In the genomic region with DNA sequence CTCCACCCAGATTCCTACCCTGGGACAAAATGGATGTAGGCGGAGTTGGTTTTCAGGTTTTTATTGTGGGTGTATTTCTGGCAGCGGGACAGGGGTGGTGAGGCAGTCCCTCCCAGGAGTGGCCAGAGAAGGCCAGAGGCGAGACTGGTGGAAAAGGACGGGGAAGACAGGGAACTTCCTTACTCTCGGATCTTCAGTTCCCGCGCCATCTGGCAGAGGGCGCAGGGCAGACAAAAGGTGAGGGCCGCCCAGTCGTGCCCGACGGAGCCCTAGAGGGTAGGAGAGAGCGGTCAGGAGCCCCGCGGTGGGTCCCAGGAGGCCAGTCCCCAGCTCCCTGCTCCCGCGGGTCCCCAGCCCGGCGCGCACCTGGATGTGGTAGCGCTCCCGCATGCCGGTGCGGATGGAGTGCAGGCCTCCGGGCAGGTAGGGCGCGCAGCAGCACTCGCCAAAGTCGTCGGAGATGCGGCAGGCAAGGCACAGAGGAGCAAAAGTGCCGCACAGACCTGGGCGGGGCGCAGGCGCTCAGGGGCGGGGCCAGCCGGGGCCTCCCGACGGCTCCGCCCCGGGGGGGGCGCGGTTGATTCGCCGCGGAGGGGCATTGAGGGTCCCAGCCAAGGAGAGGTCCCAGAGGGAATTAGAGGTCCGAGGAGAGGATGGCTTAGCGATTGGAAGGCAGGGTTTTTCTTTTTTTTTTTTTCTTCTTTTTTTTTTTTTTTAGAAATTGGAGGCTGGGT, we compare ENCODE assay signal across 1 cellular context.
A peak's percentile ranks its signal among the peaks of the same experiment; 100 is the strongest.
TF ChIP-seq lines count a peak whose summit lies in the region.

No MANE protein-coding gene starts in this region.

TF ChIP-seq in HepG2, 621 proteins besides CTCF, POLR2A, EP300 and RAD21 (continued from another document and continues in another):
- TF ChIP-seq, protein P1, sequence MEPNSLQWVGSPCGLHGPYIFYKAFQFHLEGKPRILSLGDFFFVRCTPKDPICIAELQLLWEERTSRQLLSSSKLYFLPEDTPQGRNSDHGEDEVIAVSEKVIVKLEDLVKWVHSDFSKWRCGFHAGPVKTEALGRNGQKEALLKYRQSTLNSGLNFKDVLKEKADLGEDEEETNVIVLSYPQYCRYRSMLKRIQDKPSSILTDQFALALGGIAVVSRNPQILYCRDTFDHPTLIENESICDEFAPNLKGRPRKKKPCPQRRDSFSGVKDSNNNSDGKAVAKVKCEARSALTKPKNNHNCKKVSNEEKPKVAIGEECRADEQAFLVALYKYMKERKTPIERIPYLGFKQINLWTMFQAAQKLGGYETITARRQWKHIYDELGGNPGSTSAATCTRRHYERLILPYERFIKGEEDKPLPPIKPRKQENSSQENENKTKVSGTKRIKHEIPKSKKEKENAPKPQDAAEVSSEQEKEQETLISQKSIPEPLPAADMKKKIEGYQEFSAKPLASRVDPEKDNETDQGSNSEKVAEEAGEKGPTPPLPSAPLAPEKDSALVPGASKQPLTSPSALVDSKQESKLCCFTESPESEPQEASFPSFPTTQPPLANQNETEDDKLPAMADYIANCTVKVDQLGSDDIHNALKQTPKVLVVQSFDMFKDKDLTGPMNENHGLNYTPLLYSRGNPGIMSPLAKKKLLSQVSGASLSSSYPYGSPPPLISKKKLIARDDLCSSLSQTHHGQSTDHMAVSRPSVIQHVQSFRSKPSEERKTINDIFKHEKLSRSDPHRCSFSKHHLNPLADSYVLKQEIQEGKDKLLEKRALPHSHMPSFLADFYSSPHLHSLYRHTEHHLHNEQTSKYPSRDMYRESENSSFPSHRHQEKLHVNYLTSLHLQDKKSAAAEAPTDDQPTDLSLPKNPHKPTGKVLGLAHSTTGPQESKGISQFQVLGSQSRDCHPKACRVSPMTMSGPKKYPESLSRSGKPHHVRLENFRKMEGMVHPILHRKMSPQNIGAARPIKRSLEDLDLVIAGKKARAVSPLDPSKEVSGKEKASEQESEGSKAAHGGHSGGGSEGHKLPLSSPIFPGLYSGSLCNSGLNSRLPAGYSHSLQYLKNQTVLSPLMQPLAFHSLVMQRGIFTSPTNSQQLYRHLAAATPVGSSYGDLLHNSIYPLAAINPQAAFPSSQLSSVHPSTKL (CRISPR knock-in tag; IDR thresholded peaks at IDR 0.05) = no peak
- no peak for TF ChIP-seq CENPT (CRISPR knock-in tag; IDR thresholded peaks at IDR 0.05; ENCODE audit: low read depth)
- TF ChIP-seq ZNF543 (CRISPR knock-in tag; IDR thresholded peaks at IDR 0.05) = 0 out of 2 replicates have a peak, but pooled peaks have one; percentile 48
- TF ChIP-seq, protein P2, sequence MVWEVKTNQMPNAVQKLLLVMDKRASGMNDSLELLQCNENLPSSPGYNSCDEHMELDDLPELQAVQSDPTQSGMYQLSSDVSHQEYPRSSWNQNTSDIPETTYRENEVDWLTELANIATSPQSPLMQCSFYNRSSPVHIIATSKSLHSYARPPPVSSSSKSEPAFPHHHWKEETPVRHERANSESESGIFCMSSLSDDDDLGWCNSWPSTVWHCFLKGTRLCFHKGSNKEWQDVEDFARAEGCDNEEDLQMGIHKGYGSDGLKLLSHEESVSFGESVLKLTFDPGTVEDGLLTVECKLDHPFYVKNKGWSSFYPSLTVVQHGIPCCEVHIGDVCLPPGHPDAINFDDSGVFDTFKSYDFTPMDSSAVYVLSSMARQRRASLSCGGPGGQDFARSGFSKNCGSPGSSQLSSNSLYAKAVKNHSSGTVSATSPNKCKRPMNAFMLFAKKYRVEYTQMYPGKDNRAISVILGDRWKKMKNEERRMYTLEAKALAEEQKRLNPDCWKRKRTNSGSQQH (CRISPR knock-in tag; IDR thresholded peaks at IDR 0.05; ENCODE audit: low read depth) = peak; percentile 61; the same call in 1 of the 2 replicates
- no peak for TF ChIP-seq ZNF570 (CRISPR knock-in tag; IDR thresholded peaks at IDR 0.05; ENCODE audit: borderline replicate concordance)
- TF ChIP-seq NFKB2 (CRISPR knock-in tag; IDR thresholded peaks at IDR 0.05; ENCODE audit: borderline replicate concordance) = no peak
- TF ChIP-seq DNMT1 (CRISPR knock-in tag; IDR thresholded peaks at IDR 0.05) = no peak
- TF ChIP-seq, protein P3, sequence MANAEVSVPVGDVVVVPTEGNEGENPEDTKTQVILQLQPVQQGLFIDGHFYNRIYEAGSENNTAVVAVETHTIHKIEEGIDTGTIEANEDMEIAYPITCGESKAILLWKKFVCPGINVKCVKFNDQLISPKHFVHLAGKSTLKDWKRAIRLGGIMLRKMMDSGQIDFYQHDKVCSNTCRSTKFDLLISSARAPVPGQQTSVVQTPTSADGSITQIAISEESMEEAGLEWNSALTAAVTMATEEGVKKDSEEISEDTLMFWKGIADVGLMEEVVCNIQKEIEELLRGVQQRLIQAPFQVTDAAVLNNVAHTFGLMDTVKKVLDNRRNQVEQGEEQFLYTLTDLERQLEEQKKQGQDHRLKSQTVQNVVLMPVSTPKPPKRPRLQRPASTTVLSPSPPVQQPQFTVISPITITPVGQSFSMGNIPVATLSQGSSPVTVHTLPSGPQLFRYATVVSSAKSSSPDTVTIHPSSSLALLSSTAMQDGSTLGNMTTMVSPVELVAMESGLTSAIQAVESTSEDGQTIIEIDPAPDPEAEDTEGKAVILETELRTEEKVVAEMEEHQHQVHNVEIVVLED (CRISPR knock-in tag; IDR thresholded peaks at IDR 0.05; ENCODE audit: borderline replicate concordance) = no peak
- TF ChIP-seq GABPB1 (CRISPR knock-in tag; IDR thresholded peaks at IDR 0.05) = peak; percentile 57; the same call in 1 of the 2 replicates
- no peak for TF ChIP-seq ZNF776 (CRISPR knock-in tag; IDR thresholded peaks at IDR 0.05)
- TF ChIP-seq, protein P4, sequence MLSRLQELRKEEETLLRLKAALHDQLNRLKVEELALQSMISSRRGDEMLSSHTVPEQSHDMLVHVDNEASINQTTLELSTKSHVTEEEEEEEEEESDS (CRISPR knock-in tag; IDR thresholded peaks at IDR 0.05; ENCODE audit: borderline replicate concordance) = no peak
- TF ChIP-seq HMGA1 (CRISPR knock-in tag; conservative IDR thresholded peaks at IDR 0.05) = no peak
- TF ChIP-seq ELF1 (CRISPR knock-in tag; IDR thresholded peaks at IDR 0.05) = no peak
- TF ChIP-seq ZFYVE20 (CRISPR knock-in tag; IDR thresholded peaks at IDR 0.05; ENCODE audit: borderline replicate concordance, low read depth) = no peak
- TF ChIP-seq ZNF772 (CRISPR knock-in tag; IDR thresholded peaks at IDR 0.05) = no peak
- no peak for TF ChIP-seq RBM39 (IDR thresholded peaks at IDR 0.05; ENCODE audit: low read depth, low read length, poor library complexity, severe bottlenecking)
- no peak for TF ChIP-seq PHF5A (CRISPR knock-in tag; IDR thresholded peaks at IDR 0.05; ENCODE audit: low read depth, unreplicated experiment)
- TF ChIP-seq ZNF251 (CRISPR knock-in tag; IDR thresholded peaks at IDR 0.05) = no peak
- no peak for TF ChIP-seq ZNF3 (CRISPR knock-in tag; IDR thresholded peaks at IDR 0.05)
- peak; percentile 60 for TF ChIP-seq ZFX (CRISPR knock-in tag; IDR thresholded peaks at IDR 0.05; ENCODE audit: low read depth)
- TF ChIP-seq, protein P5, sequence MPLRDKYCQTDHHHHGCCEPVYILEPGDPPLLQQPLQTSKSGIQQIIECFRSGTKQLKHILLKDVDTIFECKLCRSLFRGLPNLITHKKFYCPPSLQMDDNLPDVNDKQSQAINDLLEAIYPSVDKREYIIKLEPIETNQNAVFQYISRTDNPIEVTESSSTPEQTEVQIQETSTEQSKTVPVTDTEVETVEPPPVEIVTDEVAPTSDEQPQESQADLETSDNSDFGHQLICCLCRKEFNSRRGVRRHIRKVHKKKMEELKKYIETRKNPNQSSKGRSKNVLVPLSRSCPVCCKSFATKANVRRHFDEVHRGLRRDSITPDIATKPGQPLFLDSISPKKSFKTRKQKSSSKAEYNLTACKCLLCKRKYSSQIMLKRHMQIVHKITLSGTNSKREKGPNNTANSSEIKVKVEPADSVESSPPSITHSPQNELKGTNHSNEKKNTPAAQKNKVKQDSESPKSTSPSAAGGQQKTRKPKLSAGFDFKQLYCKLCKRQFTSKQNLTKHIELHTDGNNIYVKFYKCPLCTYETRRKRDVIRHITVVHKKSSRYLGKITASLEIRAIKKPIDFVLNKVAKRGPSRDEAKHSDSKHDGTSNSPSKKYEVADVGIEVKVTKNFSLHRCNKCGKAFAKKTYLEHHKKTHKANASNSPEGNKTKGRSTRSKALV (CRISPR knock-in tag; IDR thresholded peaks at IDR 0.05) = peak; percentile 92
- TF ChIP-seq HIVEP1 (CRISPR knock-in tag; IDR thresholded peaks at IDR 0.05) = no peak
- TF ChIP-seq SP4 (CRISPR knock-in tag; IDR thresholded peaks at IDR 0.05) = peak; percentile 50; the same call in 1 of the 2 replicates
- TF ChIP-seq HOXA3 (CRISPR knock-in tag; IDR thresholded peaks at IDR 0.05) = peak; percentile 42; the same call in 1 of the 2 replicates
- TF ChIP-seq, protein P6, sequence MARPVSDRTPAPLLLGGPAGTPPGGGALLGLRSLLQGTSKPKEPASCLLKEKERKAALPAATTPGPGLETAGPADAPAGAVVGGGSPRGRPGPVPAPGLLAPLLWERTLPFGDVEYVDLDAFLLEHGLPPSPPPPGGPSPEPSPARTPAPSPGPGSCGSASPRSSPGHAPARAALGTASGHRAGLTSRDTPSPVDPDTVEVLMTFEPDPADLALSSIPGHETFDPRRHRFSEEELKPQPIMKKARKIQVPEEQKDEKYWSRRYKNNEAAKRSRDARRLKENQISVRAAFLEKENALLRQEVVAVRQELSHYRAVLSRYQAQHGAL (CRISPR knock-in tag; IDR thresholded peaks at IDR 0.05; ENCODE audit: not compliant biosample characterization) = no peak
- TF ChIP-seq ZMYM4 (CRISPR knock-in tag; IDR thresholded peaks at IDR 0.05) = no peak
- no peak for TF ChIP-seq ZNF451 (CRISPR knock-in tag; IDR thresholded peaks at IDR 0.05)
- no peak for TF ChIP-seq RARA (CRISPR knock-in tag; IDR thresholded peaks at IDR 0.05)
- TF ChIP-seq, protein P7, sequence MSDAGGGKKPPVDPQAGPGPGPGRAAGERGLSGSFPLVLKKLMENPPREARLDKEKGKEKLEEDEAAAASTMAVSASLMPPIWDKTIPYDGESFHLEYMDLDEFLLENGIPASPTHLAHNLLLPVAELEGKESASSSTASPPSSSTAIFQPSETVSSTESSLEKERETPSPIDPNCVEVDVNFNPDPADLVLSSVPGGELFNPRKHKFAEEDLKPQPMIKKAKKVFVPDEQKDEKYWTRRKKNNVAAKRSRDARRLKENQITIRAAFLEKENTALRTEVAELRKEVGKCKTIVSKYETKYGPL (CRISPR knock-in tag; IDR thresholded peaks at IDR 0.05) = no peak
- no peak for TF ChIP-seq SYNCRIP (IDR thresholded peaks at IDR 0.05; ENCODE audit: insufficient read depth, low read depth, low read length)
- TF ChIP-seq ERF (CRISPR knock-in tag; IDR thresholded peaks at IDR 0.05) = 0 out of 2 replicates have a peak, but pooled peaks have one; percentile 40
- peak; percentile 72 for TF ChIP-seq HNRNPLL (IDR thresholded peaks at IDR 0.05; ENCODE audit: low read depth, low read length, poor library complexity, severe bottlenecking)
- TF ChIP-seq, protein P8, sequence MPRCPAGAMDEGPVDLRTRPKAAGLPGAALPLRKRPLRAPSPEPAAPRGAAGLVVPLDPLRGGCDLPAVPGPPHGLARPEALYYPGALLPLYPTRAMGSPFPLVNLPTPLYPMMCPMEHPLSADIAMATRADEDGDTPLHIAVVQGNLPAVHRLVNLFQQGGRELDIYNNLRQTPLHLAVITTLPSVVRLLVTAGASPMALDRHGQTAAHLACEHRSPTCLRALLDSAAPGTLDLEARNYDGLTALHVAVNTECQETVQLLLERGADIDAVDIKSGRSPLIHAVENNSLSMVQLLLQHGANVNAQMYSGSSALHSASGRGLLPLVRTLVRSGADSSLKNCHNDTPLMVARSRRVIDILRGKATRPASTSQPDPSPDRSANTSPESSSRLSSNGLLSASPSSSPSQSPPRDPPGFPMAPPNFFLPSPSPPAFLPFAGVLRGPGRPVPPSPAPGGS (CRISPR knock-in tag; IDR thresholded peaks at IDR 0.05) = no peak
- no peak for TF ChIP-seq HMG20A (CRISPR knock-in tag; IDR thresholded peaks at IDR 0.05; ENCODE audit: borderline replicate concordance)
